In genomic region chr2:147594038-147594437, GRCh38 we compare ENCODE assay signal across 19 cellular contexts.
A peak's percentile ranks its signal among the peaks of the same experiment; 100 is the strongest.
DNase-seq lines count a peak whose midpoint lies in the region; ATAC-seq, FAIRE-seq and TF ChIP-seq lines count a peak whose summit lies in the region.
"Had no signal": no experiment of that assay in that cellular context is flagged by ENCODE, and none has a peak within 500 bp of the region (broad histone marks: within the 10 kb centered on the region; RNA-seq: fewer than 3 reads in every experiment).

No MANE protein-coding gene starts in this region.

- H3K27ac ChIP-seq in adrenal gland: no peak overlapping the region
- H3K27ac ChIP-seq: BLaER1 treated with 17β-estradiol and CSF1 and Interleukin-3, amounts not matched to agents 10 nM and 100 nM had no signal

- H3K4me3 ChIP-seq in mucosa of descending colon (no peak overlapping the region), adrenal gland (no peak overlapping the region)
- H3K4me3 ChIP-seq: BLaER1 treated with 17β-estradiol and CSF1 and Interleukin-3, amounts not matched to agents 10 nM and 100 nM; GM23338 had no signal

- H3K27me3 ChIP-seq in adrenal gland: no peaks in the 10 kb centered on the region
- H3K27me3 ChIP-seq: BLaER1 treated with 17β-estradiol and CSF1 and Interleukin-3, amounts not matched to agents 10 nM and 100 nM had no signal

- ATAC-seq in mucosa of descending colon: peak; percentile 61
- ATAC-seq: CD8-positive, alpha-beta T cell; GM23338 had no signal

- FAIRE-seq in D721Med (lab: Jason Lieb, UNC): peak; percentile 35
- FAIRE-seq: G401.6, GM12891, H54, HTR-8/SVneo had no signal

- H3K4me1 ChIP-seq in mucosa of descending colon (ENCODE audit: low read depth): no peaks in the 10 kb centered on the region
- H3K4me1 ChIP-seq in adrenal gland (replicated peaks in 1 of 2): no peaks in the 10 kb centered on the region

- TF ChIP-seq CTCF in D721Med (IDR thresholded peaks at IDR 0.05; ENCODE audit: insufficient read depth, missing control alignments): no peak
- TF ChIP-seq CTCF in mucosa of descending colon (IDR thresholded peaks at IDR 0.05): no peak
- TF ChIP-seq CTCF in adrenal gland (IDR thresholded peaks at IDR 0.05): no peak

- intact Hi-C loops in mucosa of descending colon (cut with DNase I, micrococcal nuclease) (no loop called here), posterior vena cava (cut with DNase I) (no loop called here), adrenal gland (cut with DNase I) (no loop called here)

- DNase-seq in D721Med (ENCODE audit: insufficient read length, low spot score): no peak
- DNase-seq in NCI-H524 (lab: John Stamatoyannopoulos, UW): peak; percentile 67 to 92
- peak; percentile 93 for DNase-seq in NCI-H82 treated with DMSO at 0.1 percent for 48 hours (lab: John Stamatoyannopoulos, UW; ENCODE audit: unreplicated experiment)
- peak in 1 of 3 donors; percentile 29 for DNase-seq in mucosa of descending colon
- DNase-seq in posterior vena cava (ENCODE audit: low spot score): no peak
- no peak for DNase-seq in NCI-H2171 (lab: John Stamatoyannopoulos, UW)
- no peak for DNase-seq in central memory CD4-positive, alpha-beta T cell
- DNase-seq in adrenal gland: no peak
- DNase-seq: Calu3; CD8-positive, alpha-beta T cell; HCEC 1CT; HFFc6; IMR-90 had no signal

- TF ChIP-seq POLR2A in adrenal gland (IDR thresholded peaks at IDR 0.05): no peak

- H3K36me3 ChIP-seq in mucosa of descending colon (ENCODE audit: low read depth) (no peaks in the 10 kb centered on the region), adrenal gland (replicated peaks in 1 of 2) (no peaks in the 10 kb centered on the region)
- H3K36me3 ChIP-seq: BLaER1 treated with 17β-estradiol and CSF1 and Interleukin-3, amounts not matched to agents 10 nM and 100 nM had no signal

- 60 to 78% (median 70%) methylated on average over 3 of the region's 3 CpGs for WGBS in adrenal gland, 4 donors

- H3K9me3 ChIP-seq in mucosa of descending colon (no peaks in the 10 kb centered on the region), adrenal gland (replicated peaks in 1 of 3) (no peaks in the 10 kb centered on the region)

Comparison
In these comparisons a context has a peak if more than half of its experiments do, and no peak if none do; other contexts are left out.
1. DNase-seq: peak in NCI-H524 (2 of 2) and NCI-H82 treated with DMSO at 0.1 percent for 48 hours (single experiment); none in D721Med (single experiment), posterior vena cava (single experiment), NCI-H2171 (single experiment), central memory CD4-positive, alpha-beta T cell (single experiment) and adrenal gland (0 of 7).